13 cellular contexts compared by ENCODE assay signal in the genomic region with DNA sequence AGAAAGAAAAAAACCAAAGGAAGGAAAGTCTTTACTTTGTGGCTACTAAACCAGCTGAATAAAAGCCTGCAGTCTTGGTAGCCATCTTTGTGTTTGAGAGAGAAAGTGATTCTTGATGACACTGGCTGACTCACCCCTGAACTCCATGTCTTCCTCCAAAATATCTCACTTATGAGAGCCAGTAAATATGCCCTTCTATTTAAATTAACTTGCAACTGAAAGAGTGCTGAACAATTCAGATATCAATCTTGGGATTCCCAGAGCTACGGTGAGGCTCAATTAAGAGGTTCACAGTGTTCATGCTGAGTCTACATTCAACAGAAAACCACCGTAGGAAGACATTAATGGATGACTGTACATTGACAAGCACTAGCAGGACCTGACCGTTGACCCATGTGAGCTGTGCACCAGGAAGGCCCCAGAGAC. TPM values are rescaled to one million over a fixed set of nuclear protein-coding genes. Genes with fewer than 3 reads are reported as not detected.
DNase-seq lines count a peak whose midpoint lies in the region; ATAC-seq, FAIRE-seq and TF ChIP-seq lines count a peak whose summit lies in the region.
"Had no signal": no experiment of that assay in that cellular context is flagged by ENCODE, and none has a peak within 500 bp of the region (broad histone marks: within the 10 kb centered on the region; RNA-seq: fewer than 3 reads in every experiment).

No MANE protein-coding gene starts in this region.

- H2AFZ ChIP-seq in keratinocyte (ENCODE audit: control insufficient read depth, low read length), result no peak overlapping the region

- peak; percentile 48 for ATAC-seq in GM21381 (IDR thresholded peaks at IDR 0.05; ENCODE audit: unreplicated experiment)
- ATAC-seq in HG03378 (IDR thresholded peaks at IDR 0.05; ENCODE audit: unreplicated experiment), result peak; percentile 79
- ATAC-seq in GM19328 (IDR thresholded peaks at IDR 0.05; ENCODE audit: unreplicated experiment), result no peak
- ATAC-seq: left cardiac atrium, Panc1 had no signal

- H3K27me3 ChIP-seq in keratinocyte (ENCODE audit: control insufficient read depth, extremely low read depth, insufficient read depth, low read length), result no peaks in the 10 kb centered on the region
- H3K27me3 ChIP-seq: esophagus muscularis mucosa had no signal

- no peaks in the 10 kb centered on the region for H3K36me3 ChIP-seq in keratinocyte (ENCODE audit: control insufficient read depth in 2 of 2, extremely low read depth in 1 of 2, insufficient read depth in 2 of 2, low read length in 2 of 2)
- H3K36me3 ChIP-seq: esophagus muscularis mucosa had no signal

- H3K4me2 ChIP-seq in keratinocyte (ENCODE audit: control insufficient read depth, extremely low read depth, insufficient read depth, low read depth, low read length), result peak overlapping the region; percentile 33

- no peaks in the 10 kb centered on the region for H3K9me3 ChIP-seq in keratinocyte (ENCODE audit: control insufficient read depth, low read depth, low read length)
- H3K9me3 ChIP-seq: esophagus muscularis mucosa had no signal

- H3K9ac ChIP-seq in keratinocyte (ENCODE audit: control insufficient read depth, extremely low read depth, insufficient read depth, low read length), result no peak overlapping the region

- no peaks in the 10 kb centered on the region for H3K79me2 ChIP-seq in keratinocyte (ENCODE audit: control insufficient read depth, insufficient read depth, low read length)

- no peaks in the 10 kb centered on the region for H3K9me1 ChIP-seq in keratinocyte (ENCODE audit: control insufficient read depth, extremely low read depth, insufficient read depth, low read length)

- no peak overlapping the region for H3K27ac ChIP-seq in keratinocyte (ENCODE audit: control insufficient read depth, insufficient read depth, low read length)
- H3K27ac ChIP-seq: esophagus muscularis mucosa had no signal

- TF ChIP-seq CTCF in keratinocyte (optimal IDR thresholded peaks at IDR 0.05 in 1 of 3, IDR thresholded peaks at IDR 0.05 in 1 of 3, conservative IDR thresholded peaks at IDR 0.05 in 1 of 3; ENCODE audit: extremely low read depth in 1 of 3, insufficient read depth in 2 of 3, low read length in 3 of 3), result no peak

- dilution Hi-C loops in keratinocyte (cut with MboI; ENCODE audit: extremely low pct_ligation_motif_present, low sequenced_read_pairs), result loop anchor here (10.0 kb wide), 1 partner anchor 76 kb away; no protein-coding TSS in a partner anchor

- FAIRE-seq in keratinocyte (lab: Jason Lieb, UNC), result peak; percentile 71

- H3K4me3 ChIP-seq in keratinocyte (ENCODE audit: control insufficient read depth in 2 of 3, extremely low read depth in 1 of 3, insufficient read depth in 2 of 3, low read depth in 1 of 3, low read length in 3 of 3), result no peak overlapping the region
- H3K4me3 ChIP-seq: esophagus muscularis mucosa had no signal

- peaks cover 8% of the 10 kb centered on the region for H3K4me1 ChIP-seq in keratinocyte (ENCODE audit: control insufficient read depth, extremely low read depth, insufficient read depth, low read length)

- no peaks in the 10 kb centered on the region for H4K20me1 ChIP-seq in keratinocyte (ENCODE audit: control insufficient read depth, extremely low read depth, insufficient read depth, low read length)

- peak; percentile 11 for DNase-seq in activated CD4-positive, alpha-beta T cell treated with anti-CD3 and anti-CD28 coated beads for 48 hours
- DNase-seq in activated CD4-positive, alpha-beta T cell treated with anti-CD3 and anti-CD28 coated beads for 4 hours, result no peak
- DNase-seq in keratinocyte (ENCODE audit: low read depth, low spot score) (no peak), NCI-H748 (lab: John Stamatoyannopoulos, UW; ENCODE audit: unreplicated experiment) (no peak), NOMO-1 (lab: John Stamatoyannopoulos, UW; ENCODE audit: unreplicated experiment in 2 of 2) (no peak)
- DNase-seq: activated CD4-positive, alpha-beta T cell treated with anti-CD3 and anti-CD28 coated beads for 1 hour; left cardiac atrium; NCI-H1048 had no signal

RNA-seq across cellular contexts. Expression of a gene that starts 57.9 kb away (rescaled TPM):
- 8.9 to 18.9 TPM (median 18.2 TPM) in 3 replicates for polyA plus RNA-seq in keratinocyte
- polyA plus RNA-seq in keratinocyte (2011; ENCODE audit: low read depth), result 2.1 TPM
- 14.5 and 22.9 TPM in 2 replicates for polyA plus RNA-seq in keratinocyte (2011; cell fraction: cytosol; rRNA removed)
- 15.1 and 18.9 TPM in 2 replicates for polyA plus RNA-seq in keratinocyte (2011; cell fraction: nucleus; rRNA removed)
- polyA plus RNA-seq in keratinocyte (2012; ENCODE audit: low replicate concordance), result 6.3 and 28.6 TPM in 2 replicates
- 12.8 to 25.6 TPM (median 19.9 TPM) in 3 replicates for polyA minus RNA-seq in keratinocyte
- 34.7 TPM for polyA minus RNA-seq in keratinocyte (2011; cell fraction: cytosol; rRNA and poly(A)+ RNA removed)
- 17.6 and 27.0 TPM in 2 replicates for polyA minus RNA-seq in keratinocyte (2011; cell fraction: nucleus; rRNA and poly(A)+ RNA removed)
